ENCODE assay signal across 1 cellular context in genomic region chr15:81940467-81941451, GRCh38.
TF ChIP-seq lines count a peak whose summit lies in the region.

No MANE protein-coding gene starts in this region.

TF ChIP-seq in SK-N-SH treated with all-trans-retinoic acid at 6 μM for 48 hours, 23 proteins besides CTCF, POLR2A, EP300 and RAD21 (continued from another document):
- TF ChIP-seq TCF4 (CRISPR knock-in tag; IDR thresholded peaks at IDR 0.05; ENCODE audit: borderline replicate concordance) (no peak), OSR1 (CRISPR knock-in tag; IDR thresholded peaks at IDR 0.05) (no peak), ZFP30 (CRISPR knock-in tag; IDR thresholded peaks at IDR 0.05) (no peak), ZC3H10 (CRISPR knock-in tag; IDR thresholded peaks at IDR 0.05) (no peak)
